8 cellular contexts compared by ENCODE assay signal in genomic region chr4:165325732-165326512, GRCh38. TPM values are rescaled to one million over a fixed set of nuclear protein-coding genes. Genes with fewer than 3 reads are reported as not detected.
A peak's percentile ranks its signal among the peaks of the same experiment; 100 is the strongest.
DNase-seq lines count a peak whose midpoint lies in the region; ATAC-seq, FAIRE-seq and TF ChIP-seq lines count a peak whose summit lies in the region.

No MANE protein-coding gene starts in this region.

- H3K27ac Mint-ChIP-seq in stimulated activated naive CD8-positive, alpha-beta T cell treated with anti-CD3 and anti-CD28 coated beads, Interleukin-15, amount 100 ng/mL, for 72 hours, result peak overlapping the region; percentile 3 to 54

- no peak for TF ChIP-seq EP300 in A549 (IDR thresholded peaks at IDR 0.05)

- H3K4me3 ChIP-seq in A549 (no peak overlapping the region; the same call in 2 of the 3 replicates), iPS-15b (ENCODE audit: low read depth, low read length) (peak overlapping the region; percentile 43)

- no peak for TF ChIP-seq POLR2A in A549 (IDR thresholded peaks at IDR 0.05; ENCODE audit: low read length)
- no peak for TF ChIP-seq POLR2A in H54 (IDR thresholded peaks at IDR 0.05; ENCODE audit: low read depth, low read length)

- H3K9me3 ChIP-seq in A549 (no peaks in the 10 kb centered on the region), iPS-15b (ENCODE audit: control insufficient read depth, insufficient read depth, low read length) (no peaks in the 10 kb centered on the region)

- no peaks in the 10 kb centered on the region for H3K36me3 ChIP-seq in iPS-15b (ENCODE audit: control insufficient read depth, insufficient read depth, low read length)

- FAIRE-seq in A549 (lab: Jason Lieb, UNC) (no peak), H54 (lab: Jason Lieb, UNC) (peak; percentile 75)

- DNase-seq in A549 (ENCODE audit: low read depth in 1 of 2, low spot score in 1 of 2) (peak in 1 of 2 experiments; percentile 18), H54 (ENCODE audit: insufficient read length, low spot score) (no peak), UCSD-AML1 (lab: John Stamatoyannopoulos, UW; ENCODE audit: unreplicated experiment) (peak; percentile 19), nucleus accumbens (lab: John Stamatoyannopoulos, UW) (no peak), mesenteric fat pad (ENCODE audit: low spot score) (no peak)
- DNase-seq in stimulated activated naive CD8-positive, alpha-beta T cell treated with anti-CD3 and anti-CD28 coated beads, Interleukin-15, amount 100 ng/mL, for 72 hours, result no peak

- POLR2A ChIA-PET in A549 (lab: Yijun Ruan, JAX), result no interaction called here

- H3K27ac ChIP-seq in A549, result peak overlapping the region; percentile 77 to 85; a peak in 5 of 6 replicates

- CTCF ChIA-PET in A549 (lab: Yijun Ruan, JAX), result no interaction called here

- no peaks in the 10 kb centered on the region for H3K27me3 ChIP-seq in iPS-15b (ENCODE audit: control insufficient read depth, insufficient read depth, low read length)

- TF ChIP-seq RAD21 in A549 (conservative IDR thresholded peaks at IDR 0.05 in 1 of 2, IDR thresholded peaks at IDR 0.05 in 1 of 2), result no peak

- H3K4me2 ChIP-seq in A549, result peak overlapping the region; percentile 71

- H3K4me1 ChIP-seq in A549 (peaks cover 22% of the 10 kb centered on the region; the same call in 2 of the 3 replicates), iPS-15b (ENCODE audit: control insufficient read depth, insufficient read depth, low read length) (peaks cover 7% of the 10 kb centered on the region)

- no peaks in the 10 kb centered on the region for H3K27me3 Mint-ChIP-seq in stimulated activated naive CD8-positive, alpha-beta T cell treated with anti-CD3 and anti-CD28 coated beads, Interleukin-15, amount 100 ng/mL, for 72 hours

- WGBS in A549 (ENCODE audit: missing lambda C conversion rate), result 51% methylated on average over 8 of the region's 8 CpGs

- H3K4me1 Mint-ChIP-seq in stimulated activated naive CD8-positive, alpha-beta T cell treated with anti-CD3 and anti-CD28 coated beads, Interleukin-15, amount 100 ng/mL, for 72 hours, result peaks cover 23% of the 10 kb centered on the region

- no peak for TF ChIP-seq CTCF in A549 (IDR thresholded peaks at IDR 0.05)

- H3K9me3 Mint-ChIP-seq in stimulated activated naive CD8-positive, alpha-beta T cell treated with anti-CD3 and anti-CD28 coated beads, Interleukin-15, amount 100 ng/mL, for 72 hours, result no peaks in the 10 kb centered on the region

- peak overlapping the region; percentile 28 to 56 for H3K4me3 Mint-ChIP-seq in stimulated activated naive CD8-positive, alpha-beta T cell treated with anti-CD3 and anti-CD28 coated beads, Interleukin-15, amount 100 ng/mL, for 72 hours

- ATAC-seq in A549, result no peak
- ATAC-seq in stimulated activated naive CD8-positive, alpha-beta T cell treated with anti-CD3 and anti-CD28 coated beads, Interleukin-15, amount 100 ng/mL, for 72 hours, result no peak
- ATAC-seq in GM18861 (IDR thresholded peaks at IDR 0.05; ENCODE audit: unreplicated experiment), result no peak

- H3K9ac ChIP-seq in iPS-15b (ENCODE audit: low read depth, low read length), result no peak overlapping the region

TF ChIP-seq in A549, 52 proteins besides CTCF, POLR2A, EP300 and RAD21:
- TF ChIP-seq CBX8 (IDR thresholded peaks at IDR 0.05), result no peak
- TF ChIP-seq MAFK (IDR thresholded peaks at IDR 0.05; ENCODE audit: partially characterized antibody), result peak; percentile 76

RNA-seq across cellular contexts. Expression of gene MSMO1, which starts 1.5 kb away (rescaled TPM):
- 26.4 and 32.3 TPM in 2 replicates for polyA plus RNA-seq in A549 (2011; rRNA removed)
- 7.7 and 9.5 TPM in 2 replicates for polyA plus RNA-seq in A549 (2012; cell fraction: cytosol; rRNA removed)
- 4.5 and 9.0 TPM in 2 replicates for polyA plus RNA-seq in A549 (2012; cell fraction: nucleus; rRNA removed)
- polyA plus RNA-seq in A549 (2017; fragmentation: RNase III; extraction: RNeasy Plus Mini Kit Qiagen cat#74134 plus additional on column Dnase treatment), result 21.3 to 37.2 TPM (median 32.3 TPM) in 3 replicates
- polyA minus RNA-seq in A549 (2011; rRNA and poly(A)+ RNA removed), result 6.8 and 7.4 TPM in 2 replicates
- total RNA-seq in mesenteric fat pad, result 13.9 TPM

RNA-seq across cellular contexts. Expression of gene CPE, which starts 52.9 kb away (rescaled TPM):
- polyA plus RNA-seq in A549 (2011; rRNA removed), result 1.2 and 1.6 TPM in 2 replicates
- polyA plus RNA-seq in A549 (2012; cell fraction: cytosol; rRNA removed), result 0.22 and 0.26 TPM in 2 replicates
- 0.16 and 0.19 TPM in 2 replicates for polyA plus RNA-seq in A549 (2012; cell fraction: nucleus; rRNA removed)
- 1.9 to 2.4 TPM (median 1.9 TPM) in 3 replicates for polyA plus RNA-seq in A549 (2017; fragmentation: RNase III; extraction: RNeasy Plus Mini Kit Qiagen cat#74134 plus additional on column Dnase treatment)
- polyA minus RNA-seq in A549 (2011; rRNA and poly(A)+ RNA removed), result 0.17 and 0.19 TPM in 2 replicates
- 90.4 TPM for total RNA-seq in mesenteric fat pad
